29 cellular contexts compared by ENCODE assay signal in genomic region chr6:169884158-169884557, GRCh38.
"Had no signal": no experiment of that assay in that cellular context is flagged by ENCODE, and none has a peak within 500 bp of the region (broad histone marks: within the 10 kb centered on the region; RNA-seq: fewer than 3 reads in every experiment).

No MANE protein-coding gene starts in this region.

- H3K9me3 ChIP-seq: body of pancreas, esophagus squamous epithelium, tibial nerve, uterus had no signal

- H3K4me1 ChIP-seq: body of pancreas, parathyroid adenoma, tibial nerve, uterus had no signal

- H2AFZ ChIP-seq: parathyroid adenoma had no signal

- H3K9ac ChIP-seq: parathyroid adenoma had no signal

- H3K36me3 Mint-ChIP-seq: activated CD4-positive, alpha-beta memory T cell treated with anti-CD3 and anti-CD28 coated beads for 36 hours; activated naive CD8-positive, alpha-beta T cell; mesothelial cell of epicardium; naive B cell had no signal

- H3K27me3 Mint-ChIP-seq: dendritic cell treated with granulocyte-macrophage colony-stimulating factor and Interleukin-4, amounts not matched to agents 40 ng/mL and 50 ng/mL, for 4 days had no signal

- H3K4me3 ChIP-seq: body of pancreas, cardiac muscle cell, esophagus squamous epithelium, tibial nerve, uterus had no signal

- H3K27me3 ChIP-seq: body of pancreas, cardiac muscle cell, tibial nerve, uterus had no signal

- H3K36me3 ChIP-seq: cardiac muscle cell, esophagus squamous epithelium, tibial nerve, uterus had no signal

- H3K4me1 Mint-ChIP-seq: mesothelial cell of epicardium, naive B cell had no signal

- H3K27ac Mint-ChIP-seq: activated CD4-positive, alpha-beta memory T cell treated with anti-CD3 and anti-CD28 coated beads for 36 hours; activated naive CD8-positive, alpha-beta T cell; activated T-cell treated with anti-CD3 and anti-CD28 coated beads, Interleukin-2, amount 50 U/mL, for 72 hours; dendritic cell treated with granulocyte-macrophage colony-stimulating factor and Interleukin-4, amounts not matched to agents 40 ng/mL and 50 ng/mL, for 4 days; mesothelial cell of epicardium; nephron progenitor cell; T-helper 1 cell treated with Interleukin-12 subunit alpha and Interleukin-12 subunit beta and Interleukin-4 antibody, amounts not matched to agents 30 μg/mL and 1 μg/mL, for 36 hours had no signal

- H3K9me3 Mint-ChIP-seq: activated CD4-positive, alpha-beta memory T cell treated with anti-CD3 and anti-CD28 coated beads for 36 hours; dendritic cell treated with granulocyte-macrophage colony-stimulating factor and Interleukin-4, amounts not matched to agents 40 ng/mL and 50 ng/mL, for 4 days; mesothelial cell of epicardium; T-helper 1 cell treated with Interleukin-12 subunit alpha and Interleukin-12 subunit beta and Interleukin-4 antibody, amounts not matched to agents 30 μg/mL and 1 μg/mL, for 36 hours had no signal

- ATAC-seq: activated T-cell treated with anti-CD3 and anti-CD28 coated beads, Interleukin-2, amount 50 U/mL, for 72 hours; body of pancreas; left ventricle myocardium superior; right cardiac atrium had no signal

- H3K27ac ChIP-seq: body of pancreas, cardiac muscle cell, epithelial cell of prostate, esophagus squamous epithelium, parathyroid adenoma, tibial nerve, uterus, VCaP had no signal

- DNase-seq: activated CD4-positive, alpha-beta memory T cell treated with anti-CD3 and anti-CD28 coated beads for 36 hours; activated CD4-positive, alpha-beta T cell treated with anti-CD3 and anti-CD28 coated beads for 48 hours; activated naive CD4-positive, alpha-beta T cell; activated T-cell treated with anti-CD3 and anti-CD28 coated beads for 4 hours; activated T-cell treated with anti-CD3 and anti-CD28 coated beads, Interleukin-2, amount 50 U/mL, for 72 hours; anterior cingulate cortex; body of pancreas; esophagus squamous epithelium; foreskin melanocyte; islet precursor cell; left ventricle myocardium superior; mammary epithelial cell; naive B cell; nephron progenitor cell; right cardiac atrium; stimulated activated CD4-positive, alpha-beta T cell treated with anti-CD3 and anti-CD28 coated beads, Interleukin-2, amount 100 ng/mL, for 48 hours; stimulated activated naive CD4-positive, alpha-beta T cell treated with Interleukin-2 at 50 U/mL for 16 hours; SW 1271; T-helper 9 cell; uterus had no signal

- H3K4me3 Mint-ChIP-seq: activated CD4-positive, alpha-beta memory T cell treated with anti-CD3 and anti-CD28 coated beads for 36 hours; activated naive CD8-positive, alpha-beta T cell; activated T-cell treated with anti-CD3 and anti-CD28 coated beads, Interleukin-2, amount 50 U/mL, for 72 hours; dendritic cell treated with granulocyte-macrophage colony-stimulating factor and Interleukin-4, amounts not matched to agents 40 ng/mL and 50 ng/mL, for 4 days; mesothelial cell of epicardium; naive B cell; nephron progenitor cell; T-helper 1 cell treated with Interleukin-12 subunit alpha and Interleukin-12 subunit beta and Interleukin-4 antibody, amounts not matched to agents 30 μg/mL and 1 μg/mL, for 36 hours had no signal
